Comparison of ENCODE assay signal across 18 cellular contexts in the genomic region with DNA sequence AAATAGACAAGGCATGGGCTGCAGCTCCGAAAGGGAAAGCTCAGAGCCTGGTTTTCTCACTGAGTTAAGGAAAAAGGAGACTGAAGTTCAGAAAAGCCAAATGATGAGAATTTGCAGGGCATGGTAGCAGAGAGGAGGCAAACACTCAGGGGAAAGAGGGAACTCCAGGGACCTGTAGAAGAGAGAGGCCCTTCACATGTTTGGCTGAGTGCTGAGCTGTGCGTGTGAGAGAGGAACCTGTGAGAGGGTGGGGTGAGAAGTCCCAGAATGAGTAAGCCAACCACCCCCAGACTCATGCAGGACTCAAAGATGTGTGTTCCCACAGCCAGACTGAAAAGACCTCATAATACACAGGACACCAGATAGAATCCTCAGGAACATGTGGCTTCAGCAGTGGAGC. TPM values are rescaled to one million over a fixed set of nuclear protein-coding genes. Genes with fewer than 3 reads are reported as not detected.
A peak's percentile ranks its signal among the peaks of the same experiment; 100 is the strongest.
DNase-seq lines count a peak whose midpoint lies in the region; ATAC-seq, FAIRE-seq and TF ChIP-seq lines count a peak whose summit lies in the region.
"Had no signal": no experiment of that assay in that cellular context is flagged by ENCODE, and none has a peak within 500 bp of the region (broad histone marks: within the 10 kb centered on the region; RNA-seq: fewer than 3 reads in every experiment).

No MANE protein-coding gene starts in this region.

- peaks cover 25% of the 10 kb centered on the region for H3K4me1 Mint-ChIP-seq in activated CD4-positive, alpha-beta T cell treated with anti-CD3 and anti-CD28 coated beads for 36 hours

- no peak overlapping the region for H3K27ac Mint-ChIP-seq in activated CD4-positive, alpha-beta T cell treated with anti-CD3 and anti-CD28 coated beads for 36 hours
- no peak overlapping the region for H3K27ac Mint-ChIP-seq in activated naive CD4-positive, alpha-beta T cell treated with anti-CD3 and anti-CD28 coated beads, Interleukin-2, amount 50 U/mL, for 72 hours
- H3K27ac Mint-ChIP-seq: activated naive CD8-positive, alpha-beta T cell; memory B cell; nephron progenitor cell had no signal

- CTCF ChIA-PET in activated CD4-positive, alpha-beta T cell treated with anti-CD3 and anti-CD28 coated beads for 36 hours (lab: Charles Lee): no interaction called here

- DNase-seq in activated CD4-positive, alpha-beta T cell treated with anti-CD3 and anti-CD28 coated beads for 36 hours: peak; percentile 51
- no peak for DNase-seq in activated CD4-positive, alpha-beta T cell treated with anti-CD3 and anti-CD28 coated beads, Interleukin-2, amount 50 U/mL, for 1 hour
- DNase-seq in GM12891 (ENCODE audit: insufficient read length, low spot score): no peak
- DNase-seq in activated naive CD4-positive, alpha-beta T cell treated with anti-CD3 and anti-CD28 coated beads, Interleukin-2, amount 50 U/mL, for 72 hours (ENCODE audit: low spot score in 2 of 2): peak in 1 of 2 donors; percentile 15
- no peak for DNase-seq in D341Med (ENCODE audit: low spot score)
- no peak for DNase-seq in SHP77 (lab: John Stamatoyannopoulos, UW)
- no peak for DNase-seq in NCI-H2196 treated with DMSO at 0.1 percent for 48 hours (lab: John Stamatoyannopoulos, UW; ENCODE audit: unreplicated experiment)
- DNase-seq: DMS79, heart right ventricle, islet precursor cell, NCI-H1694, NCI-H524, nephron progenitor cell, SK-N-SH, testis had no signal

- H3K9me3 Mint-ChIP-seq in activated CD4-positive, alpha-beta T cell treated with anti-CD3 and anti-CD28 coated beads for 36 hours (ENCODE audit: low read depth): peaks cover 2% of the 10 kb centered on the region
- no peaks in the 10 kb centered on the region for H3K9me3 Mint-ChIP-seq in activated naive CD4-positive, alpha-beta T cell treated with anti-CD3 and anti-CD28 coated beads, Interleukin-2, amount 50 U/mL, for 72 hours

- FAIRE-seq in GM12891 (lab: Jason Lieb, UNC): peak; percentile 80

- no peaks in the 10 kb centered on the region for H3K27me3 Mint-ChIP-seq in activated CD4-positive, alpha-beta T cell treated with anti-CD3 and anti-CD28 coated beads for 36 hours

- TF ChIP-seq POLR2A in GM12891 (IDR thresholded peaks at IDR 0.05; ENCODE audit: low read depth, low read length): no peak

- POLR2A ChIA-PET in activated CD4-positive, alpha-beta T cell treated with anti-CD3 and anti-CD28 coated beads for 36 hours (lab: Charles Lee): no interaction called here

- no peaks in the 10 kb centered on the region for H3K36me3 Mint-ChIP-seq in activated CD4-positive, alpha-beta T cell treated with anti-CD3 and anti-CD28 coated beads for 36 hours (ENCODE audit: low read depth)
- no peaks in the 10 kb centered on the region for H3K36me3 Mint-ChIP-seq in activated naive CD4-positive, alpha-beta T cell treated with anti-CD3 and anti-CD28 coated beads, Interleukin-2, amount 50 U/mL, for 72 hours
- H3K36me3 Mint-ChIP-seq: activated naive CD8-positive, alpha-beta T cell; memory B cell had no signal

- no peak overlapping the region for H3K4me3 Mint-ChIP-seq in activated CD4-positive, alpha-beta T cell treated with anti-CD3 and anti-CD28 coated beads for 36 hours
- H3K4me3 Mint-ChIP-seq: activated naive CD8-positive, alpha-beta T cell; memory B cell; nephron progenitor cell had no signal

- intact Hi-C loops in activated CD4-positive, alpha-beta T cell treated with anti-CD3 and anti-CD28 coated beads for 36 hours (cut with DNase I, micrococcal nuclease): loop anchor here (10.0 kb wide), 3 partner anchors 376 to 1146 kb away; a partner anchor contains a TSS

- ATAC-seq in activated CD4-positive, alpha-beta T cell treated with anti-CD3 and anti-CD28 coated beads for 36 hours: peak; percentile 37
- ATAC-seq in HG02759 (IDR thresholded peaks at IDR 0.05; ENCODE audit: unreplicated experiment): peak; percentile 38
- ATAC-seq in activated naive CD4-positive, alpha-beta T cell treated with anti-CD3 and anti-CD28 coated beads, Interleukin-2, amount 50 U/mL, for 72 hours: peak; percentile 18 to 51
- ATAC-seq: heart right ventricle had no signal

TF ChIP-seq in GM12891, 5 proteins besides CTCF, POLR2A, EP300 and RAD21:
- TF ChIP-seq POU2F2 (IDR thresholded peaks at IDR 0.05; ENCODE audit: low read depth, low read length): peak; percentile 15; the same call in 1 of the 2 replicates
- peak; percentile 37; the same call in 1 of the 2 replicates for TF ChIP-seq POLR2AphosphoS5 (IDR thresholded peaks at IDR 0.05; ENCODE audit: low read depth, low read length)
- TF ChIP-seq PAX5 (IDR thresholded peaks at IDR 0.05; ENCODE audit: insufficient read depth, low read length, severe bottlenecking): no peak
- peak; percentile 55 for TF ChIP-seq SPI1 (IDR thresholded peaks at IDR 0.05; ENCODE audit: low read depth, low read length)

RNA-seq across cellular contexts. Expression of a gene that starts 2.8 kb away (rescaled TPM):
- 1 to 10 TPM; 8.5 to 9.1 TPM for total RNA-seq in activated CD4-positive, alpha-beta T cell treated with anti-CD3 and anti-CD28 coated beads for 36 hours
- 29.6 TPM for polyA plus RNA-seq in GM12891 (2012; ENCODE audit: low read depth, missing spikeins)
- total RNA-seq in activated naive CD4-positive, alpha-beta T cell treated with anti-CD3 and anti-CD28 coated beads, Interleukin-2, amount 50 U/mL, for 72 hours: 10 to 100 TPM in 1 of 2 donors, 1 to 10 TPM in 1; 9.0 to 10.1 TPM

RNA-seq across cellular contexts. Expression of a gene that starts 38.5 kb away (rescaled TPM):
- total RNA-seq in activated CD4-positive, alpha-beta T cell treated with anti-CD3 and anti-CD28 coated beads for 36 hours: 1 to 10 TPM; 4.7 to 4.8 TPM
- 4.4 TPM for polyA plus RNA-seq in GM12891 (2012; ENCODE audit: low read depth, missing spikeins)
- 1 to 10 TPM; 1.6 to 4.1 TPM for total RNA-seq in activated naive CD4-positive, alpha-beta T cell treated with anti-CD3 and anti-CD28 coated beads, Interleukin-2, amount 50 U/mL, for 72 hours
